Comparison of ENCODE assay signal across 1 cellular context in the genomic region with DNA sequence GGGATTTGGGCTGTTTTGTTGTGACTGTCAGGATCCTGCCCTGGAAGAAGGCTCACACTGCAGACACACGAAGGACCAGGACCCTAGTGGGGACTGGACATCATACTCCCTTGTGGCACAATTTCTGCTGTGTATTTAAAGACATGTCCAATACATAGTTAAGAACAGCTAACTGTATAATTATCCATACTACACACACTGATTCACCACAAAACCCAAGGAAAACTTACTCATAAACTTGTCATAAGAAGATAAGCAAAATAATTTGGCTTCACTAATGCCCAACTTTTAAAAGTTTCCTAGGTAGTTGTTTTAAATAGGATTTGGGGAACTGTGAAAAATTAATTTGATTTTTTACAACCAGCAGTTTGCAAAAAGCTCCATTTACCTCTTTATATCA.
TF ChIP-seq lines count a peak whose summit lies in the region.

No MANE protein-coding gene starts in this region.

TF ChIP-seq in IMR-90, 13 proteins besides CTCF, POLR2A, EP300 and RAD21:
- TF ChIP-seq RCOR1 (IDR thresholded peaks at IDR 0.05; ENCODE audit: insufficient replicate concordance, low read length) = no peak
- no peak for TF ChIP-seq MXI1 (IDR thresholded peaks at IDR 0.05; ENCODE audit: borderline replicate concordance, low read depth, low read length)
- TF ChIP-seq FOS (IDR thresholded peaks at IDR 0.05; ENCODE audit: low read depth, low read length) = no peak
- TF ChIP-seq CEBPB (IDR thresholded peaks at IDR 0.05; ENCODE audit: low read depth, low read length) = no peak
- no peak for TF ChIP-seq RFX5 (IDR thresholded peaks at IDR 0.05; ENCODE audit: low read depth, low read length)
- TF ChIP-seq MAFK (IDR thresholded peaks at IDR 0.05; ENCODE audit: low read depth, low read length) = no peak
- TF ChIP-seq USF2 (IDR thresholded peaks at IDR 0.05; ENCODE audit: low read depth, low read length) = no peak
- TF ChIP-seq NFE2L2 (IDR thresholded peaks at IDR 0.05; ENCODE audit: low read depth, low read length) = no peak
- TF ChIP-seq SMC3 (IDR thresholded peaks at IDR 0.05; ENCODE audit: low read depth, low read length) = no peak
- TF ChIP-seq MAZ (IDR thresholded peaks at IDR 0.05; ENCODE audit: borderline replicate concordance, low read depth, low read length) = no peak
- no peak for TF ChIP-seq BHLHE40 (IDR thresholded peaks at IDR 0.05; ENCODE audit: low read depth, low read length)
- TF ChIP-seq, protein P1, sequence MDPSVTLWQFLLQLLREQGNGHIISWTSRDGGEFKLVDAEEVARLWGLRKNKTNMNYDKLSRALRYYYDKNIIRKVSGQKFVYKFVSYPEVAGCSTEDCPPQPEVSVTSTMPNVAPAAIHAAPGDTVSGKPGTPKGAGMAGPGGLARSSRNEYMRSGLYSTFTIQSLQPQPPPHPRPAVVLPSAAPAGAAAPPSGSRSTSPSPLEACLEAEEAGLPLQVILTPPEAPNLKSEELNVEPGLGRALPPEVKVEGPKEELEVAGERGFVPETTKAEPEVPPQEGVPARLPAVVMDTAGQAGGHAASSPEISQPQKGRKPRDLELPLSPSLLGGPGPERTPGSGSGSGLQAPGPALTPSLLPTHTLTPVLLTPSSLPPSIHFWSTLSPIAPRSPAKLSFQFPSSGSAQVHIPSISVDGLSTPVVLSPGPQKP (IDR thresholded peaks at IDR 0.05; ENCODE audit: borderline replicate concordance, low read depth, low read length) = no peak
- TF ChIP-seq CHD1 (IDR thresholded peaks at IDR 0.05; ENCODE audit: low read depth, low read length) = no peak
